Comparison of ENCODE assay signal across 9 cellular contexts in the genomic region with DNA sequence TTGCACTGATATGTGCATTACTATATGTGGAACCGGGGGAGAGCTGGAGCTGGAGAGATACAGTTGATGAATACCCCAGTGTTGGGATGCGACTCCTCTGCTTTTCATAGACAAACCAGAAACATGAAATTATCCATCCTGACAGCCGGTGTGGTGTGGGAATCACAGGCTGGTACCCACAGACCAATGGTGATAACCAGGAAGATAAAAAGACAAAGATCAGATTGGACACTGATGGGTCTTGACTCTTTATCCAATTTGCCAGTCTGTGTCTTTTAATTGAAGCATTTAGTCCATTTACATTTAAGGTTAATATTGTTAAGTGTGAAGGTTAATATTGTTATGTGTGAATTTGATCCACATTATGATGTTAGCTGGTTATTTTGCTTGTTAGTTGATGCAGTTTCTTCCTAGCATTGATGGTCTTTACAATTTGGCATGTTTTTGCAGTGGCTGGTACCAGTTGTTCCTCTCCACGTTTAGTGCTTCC. TPM values are rescaled to one million over a fixed set of nuclear protein-coding genes. Genes with fewer than 3 reads are reported as not detected.
"Had no signal": no experiment of that assay in that cellular context is flagged by ENCODE, and none has a peak within 500 bp of the region (broad histone marks: within the 10 kb centered on the region; RNA-seq: fewer than 3 reads in every experiment).

No MANE protein-coding gene starts in this region.

RNA-seq across cellular contexts. Expression of a gene that starts 2.6 kb away (rescaled TPM):
- total RNA-seq: OCI-LY7, PC-3, PC-9, Peyer's patch, Right ventricle myocardium inferior, Right ventricle myocardium superior, SJCRH30, SJSA1, SK-MEL-5 had no signal
